ENCODE assay signal across 35 cellular contexts in genomic region chr4:128029907-128030306, GRCh38.
"Had no signal": no experiment of that assay in that cellular context is flagged by ENCODE, and none has a peak within 500 bp of the region (broad histone marks: within the 10 kb centered on the region; RNA-seq: fewer than 3 reads in every experiment).

No MANE protein-coding gene starts in this region.

- DNase-seq: Kasumi-1, MG63, MM.1S, MV-4-11, NCI-H1092, NCI-H1092 treated with DMSO at 0.1 percent for 48 hours, NCI-H1105, NCI-H1105 treated with DMSO at 0.1 percent for 48 hours, NCI-H1417, NCI-H1417 treated with DMSO at 0.1 percent for 48 hours, NCI-H1436, NCI-H1436 treated with DMSO at 0.1 percent for 48 hours, NCI-H146, NCI-H1694, NCI-H1694 treated with DMSO at 0.1 percent for 48 hours, NCI-H187, NCI-H187 treated with DMSO at 0.1 percent for 48 hours, NCI-H1930, NCI-H2029, NCI-H2029 treated with DMSO at 0.1 percent for 48 hours, NCI-H2081, NCI-H2081 treated with DMSO at 0.1 percent for 48 hours, NCI-H2107, NCI-H2171, NCI-H2171 treated with DMSO at 0.1 percent for 48 hours, NCI-H2227 treated with DMSO at 0.1 percent for 48 hours, NCI-H226, NCI-H345, NCI-H446, NCI-H446 treated with DMSO at 0.1 percent for 48 hours, NCI-H510A, NCI-H510A treated with DMSO at 0.1 percent for 48 hours, NCI-H524, NCI-H524 treated with DMSO at 0.1 percent for 48 hours, NCI-H526 had no signal

- H3K4me3 ChIP-seq: MG63 had no signal

- H3K27me3 ChIP-seq: MG63 had no signal

- H3K36me3 ChIP-seq: MG63 had no signal

- H3K9me3 ChIP-seq: MG63 had no signal
